7 cellular contexts compared by ENCODE assay signal in the genomic region with DNA sequence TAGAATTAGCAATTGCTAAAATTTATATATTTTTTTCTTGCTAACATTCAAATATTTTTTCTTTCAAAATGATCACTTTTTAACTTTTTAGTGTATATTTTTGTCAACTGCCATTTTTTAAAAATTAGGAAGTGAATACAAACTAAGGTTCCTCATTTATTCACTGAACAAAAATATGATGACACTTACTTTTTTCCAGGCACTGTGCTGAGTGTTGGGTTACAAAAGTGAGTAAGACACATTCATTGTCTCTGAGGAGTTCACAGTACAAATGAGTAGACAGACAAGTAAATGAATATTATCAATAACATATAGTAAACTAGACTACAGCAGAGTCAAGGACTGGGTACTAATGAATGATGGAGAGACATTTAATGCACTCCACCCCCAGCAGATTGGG.
"Had no signal": no experiment of that assay in that cellular context is flagged by ENCODE, and none has a peak within 500 bp of the region (broad histone marks: within the 10 kb centered on the region; RNA-seq: fewer than 3 reads in every experiment).

No MANE protein-coding gene starts in this region.

- DNase-seq: H9, HCEC 1CT, KG1 had no signal

- H3K4me2 ChIP-seq: GM23338 had no signal

- H3K4me3 ChIP-seq: GM23338 had no signal

- FAIRE-seq: H1, H54, HTR-8/SVneo had no signal

- ATAC-seq: GM23338 had no signal
